ENCODE assay signal across 22 cellular contexts in genomic region chr7:71558806-71559205, GRCh38.
"Had no signal": no experiment of that assay in that cellular context is flagged by ENCODE, and none has a peak within 500 bp of the region (broad histone marks: within the 10 kb centered on the region; RNA-seq: fewer than 3 reads in every experiment).

No MANE protein-coding gene starts in this region.

- H3K4me3 Mint-ChIP-seq: activated CD4-positive, alpha-beta T cell treated with anti-CD3 and anti-CD28 coated beads, Interleukin-2, amount 10 ng/mL, durations not matched to agents 7 days and 5 days; activated CD8-positive, alpha-beta memory T cell treated with anti-CD3 and anti-CD28 coated beads, Interleukin-2, amount 10 ng/mL, durations not matched to agents 7 days and 5 days; activated CD8-positive, alpha-beta T cell treated with anti-CD3 and anti-CD28 coated beads, Interleukin-2, amount 10 ng/mL, durations not matched to agents 7 days and 5 days; activated naive CD4-positive, alpha-beta T cell treated with anti-CD3 and anti-CD28 coated beads, Interleukin-2, amount 50 U/mL, for 24 hours; activated naive CD8-positive, alpha-beta T cell treated with anti-CD3 and anti-CD28 coated beads, Interleukin-2, amount 50 U/mL, for 24 hours; naive thymus-derived CD4-positive, alpha-beta T cell; stimulated activated effector memory CD8-positive, alpha-beta T cell treated with anti-CD3 and anti-CD28 coated beads, Interleukin-12 subunit alpha, Interleukin-12 subunit beta, amount 100 ng/mL, for 72 hours; stimulated activated naive CD8-positive, alpha-beta T cell treated with anti-CD3 and anti-CD28 coated beads, Interleukin-15, Interleukin-2, amounts not matched to agents 100 ng/mL and 50 ng/mL, for 24 hours had no signal

- H3K4me3 ChIP-seq: breast epithelium, left ventricle myocardium inferior, right lobe of liver, thoracic aorta had no signal

- H3K27ac Mint-ChIP-seq: activated CD4-positive, alpha-beta T cell treated with anti-CD3 and anti-CD28 coated beads, Interleukin-2, amount 10 ng/mL, durations not matched to agents 7 days and 5 days; activated CD8-positive, alpha-beta memory T cell treated with anti-CD3 and anti-CD28 coated beads, Interleukin-2, amount 10 ng/mL, durations not matched to agents 7 days and 5 days; activated CD8-positive, alpha-beta T cell treated with anti-CD3 and anti-CD28 coated beads, Interleukin-2, amount 10 ng/mL, durations not matched to agents 7 days and 5 days; activated naive CD4-positive, alpha-beta T cell treated with anti-CD3 and anti-CD28 coated beads, Interleukin-2, amount 50 U/mL, for 24 hours; activated naive CD8-positive, alpha-beta T cell treated with anti-CD3 and anti-CD28 coated beads, Interleukin-2, amount 50 U/mL, for 24 hours; activated T-helper 2 cell treated with anti-CD3 and anti-CD28 coated beads, Interferon-gamma antibody, Interleukin-2, Interleukin-4, amounts not matched to agents 10 μg/mL and 5 μg/mL and 100 μg/mL, durations not matched to agents 14 hours and 24 hours and 36 hours; naive thymus-derived CD4-positive, alpha-beta T cell; stimulated activated effector memory CD8-positive, alpha-beta T cell treated with anti-CD3 and anti-CD28 coated beads, Interleukin-12 subunit alpha, Interleukin-12 subunit beta, amount 100 ng/mL, for 72 hours; stimulated activated naive CD8-positive, alpha-beta T cell treated with anti-CD3 and anti-CD28 coated beads, Interleukin-15, Interleukin-2, amounts not matched to agents 100 ng/mL and 50 ng/mL, for 24 hours had no signal

- H3K27me3 ChIP-seq: breast epithelium, right lobe of liver had no signal

- DNase-seq: activated CD4-positive, alpha-beta T cell treated with anti-CD3 and anti-CD28 coated beads for 1 hour; activated CD4-positive, alpha-beta T cell treated with anti-CD3 and anti-CD28 coated beads, Interleukin-2, amount 10 ng/mL, durations not matched to agents 7 days and 5 days; activated CD8-positive, alpha-beta memory T cell treated with anti-CD3 and anti-CD28 coated beads, Interleukin-2, amount 10 ng/mL, durations not matched to agents 7 days and 5 days; activated CD8-positive, alpha-beta T cell treated with anti-CD3 and anti-CD28 coated beads, Interleukin-2, amount 10 ng/mL, durations not matched to agents 7 days and 5 days; activated naive CD8-positive, alpha-beta T cell treated with anti-CD3 and anti-CD28 coated beads, Interleukin-2, amount 50 U/mL, for 24 hours; activated T-cell treated with anti-CD3 and anti-CD28 coated beads, Interleukin-2, amount 50 U/mL, for 48 hours; amygdala; central memory CD4-positive, alpha-beta T cell; dermis blood vessel endothelial cell; effector CD8-positive, alpha-beta T cell; left ventricle myocardium inferior; naive thymus-derived CD4-positive, alpha-beta T cell; right lobe of liver; stimulated activated CD4-positive, alpha-beta T cell treated with anti-CD3 and anti-CD28 coated beads, Interleukin-4, amount 100 ng/mL, for 24 hours; T-helper 2 cell; trophoblast cell had no signal

- H3K9me3 Mint-ChIP-seq: stimulated activated effector memory CD8-positive, alpha-beta T cell treated with anti-CD3 and anti-CD28 coated beads, Interleukin-12 subunit alpha, Interleukin-12 subunit beta, amount 100 ng/mL, for 72 hours had no signal

- H3K4me1 ChIP-seq: breast epithelium, left ventricle myocardium inferior, right lobe of liver had no signal

- H3K4me1 Mint-ChIP-seq: activated CD4-positive, alpha-beta T cell treated with anti-CD3 and anti-CD28 coated beads, Interleukin-2, amount 10 ng/mL, durations not matched to agents 7 days and 5 days; activated CD8-positive, alpha-beta memory T cell treated with anti-CD3 and anti-CD28 coated beads, Interleukin-2, amount 10 ng/mL, durations not matched to agents 7 days and 5 days; activated naive CD4-positive, alpha-beta T cell treated with anti-CD3 and anti-CD28 coated beads, Interleukin-2, amount 50 U/mL, for 24 hours; activated naive CD8-positive, alpha-beta T cell treated with anti-CD3 and anti-CD28 coated beads, Interleukin-2, amount 50 U/mL, for 24 hours; naive thymus-derived CD4-positive, alpha-beta T cell; stimulated activated effector memory CD8-positive, alpha-beta T cell treated with anti-CD3 and anti-CD28 coated beads, Interleukin-12 subunit alpha, Interleukin-12 subunit beta, amount 100 ng/mL, for 72 hours had no signal

- H3K36me3 ChIP-seq: breast epithelium, left ventricle myocardium inferior, right lobe of liver, thoracic aorta had no signal

- H3K27me3 Mint-ChIP-seq: activated CD4-positive, alpha-beta T cell treated with anti-CD3 and anti-CD28 coated beads, Interleukin-2, amount 10 ng/mL, durations not matched to agents 7 days and 5 days; activated CD8-positive, alpha-beta memory T cell treated with anti-CD3 and anti-CD28 coated beads, Interleukin-2, amount 10 ng/mL, durations not matched to agents 7 days and 5 days; activated naive CD4-positive, alpha-beta T cell treated with anti-CD3 and anti-CD28 coated beads, Interleukin-2, amount 50 U/mL, for 24 hours; activated naive CD8-positive, alpha-beta T cell treated with anti-CD3 and anti-CD28 coated beads, Interleukin-2, amount 50 U/mL, for 24 hours; stimulated activated naive CD8-positive, alpha-beta T cell treated with anti-CD3 and anti-CD28 coated beads, Interleukin-15, Interleukin-2, amounts not matched to agents 100 ng/mL and 50 ng/mL, for 24 hours had no signal

- H3K27ac ChIP-seq: breast epithelium, left ventricle myocardium inferior, right lobe of liver, thoracic aorta had no signal

- H3K36me3 Mint-ChIP-seq: activated CD8-positive, alpha-beta memory T cell treated with anti-CD3 and anti-CD28 coated beads, Interleukin-2, amount 10 ng/mL, durations not matched to agents 7 days and 5 days; activated naive CD4-positive, alpha-beta T cell treated with anti-CD3 and anti-CD28 coated beads, Interleukin-2, amount 50 U/mL, for 24 hours; naive thymus-derived CD4-positive, alpha-beta T cell; stimulated activated effector memory CD8-positive, alpha-beta T cell treated with anti-CD3 and anti-CD28 coated beads, Interleukin-12 subunit alpha, Interleukin-12 subunit beta, amount 100 ng/mL, for 72 hours had no signal

- H3K9me3 ChIP-seq: breast epithelium, left ventricle myocardium inferior, right lobe of liver, thoracic aorta had no signal
